Comparison of ENCODE assay signal across 8 cellular contexts in genomic region chr17:80195671-80196529, GRCh38. TPM values are rescaled to one million over a fixed set of nuclear protein-coding genes. Genes with fewer than 3 reads are reported as not detected.
DNase-seq lines count a peak whose midpoint lies in the region; ATAC-seq and TF ChIP-seq lines count a peak whose summit lies in the region.

No MANE protein-coding gene starts in this region.

- CTCF ChIA-PET in activated CD8-positive, alpha-beta memory T cell treated with anti-CD3 and anti-CD28 coated beads, Interleukin-2, amount 10 ng/mL, durations not matched to agents 7 days and 5 days (lab: Charles Lee): interaction anchor here (0.6 to 4.1 kb wide), 38 partner anchors 9 to 190 kb away, joined by 3 to 50 read pairs (median 4); partner anchors contain the start of genes GAA, SGSH and SLC26A11

- ATAC-seq in activated CD8-positive, alpha-beta memory T cell treated with anti-CD3 and anti-CD28 coated beads, Interleukin-2, amount 10 ng/mL, durations not matched to agents 7 days and 5 days: peak; percentile 64
- no peak for ATAC-seq in GM21360 (IDR thresholded peaks at IDR 0.05; ENCODE audit: unreplicated experiment)

- H3K9me3 ChIP-seq in esophagus squamous epithelium: no peaks in the 10 kb centered on the region

- no peak overlapping the region for H3K4me3 Mint-ChIP-seq in CD14-positive monocyte
- H3K4me3 Mint-ChIP-seq in activated CD8-positive, alpha-beta memory T cell treated with anti-CD3 and anti-CD28 coated beads, Interleukin-2, amount 10 ng/mL, durations not matched to agents 7 days and 5 days: no peak overlapping the region

- no peaks in the 10 kb centered on the region for H3K36me3 Mint-ChIP-seq in CD14-positive monocyte
- H3K36me3 Mint-ChIP-seq in activated CD8-positive, alpha-beta memory T cell treated with anti-CD3 and anti-CD28 coated beads, Interleukin-2, amount 10 ng/mL, durations not matched to agents 7 days and 5 days: no peaks in the 10 kb centered on the region

- TF ChIP-seq POLR2A in esophagus squamous epithelium (IDR thresholded peaks at IDR 0.05): no peak

- H4K20me1 ChIP-seq in KMS-11 (ENCODE audit: insufficient read depth): no peaks in the 10 kb centered on the region

- no peak overlapping the region for H3K27ac ChIP-seq in KMS-11
- no peak overlapping the region for H3K27ac ChIP-seq in esophagus squamous epithelium

- H3K4me1 Mint-ChIP-seq in CD14-positive monocyte: no peaks in the 10 kb centered on the region
- no peaks in the 10 kb centered on the region for H3K4me1 Mint-ChIP-seq in activated CD8-positive, alpha-beta memory T cell treated with anti-CD3 and anti-CD28 coated beads, Interleukin-2, amount 10 ng/mL, durations not matched to agents 7 days and 5 days

- H3K4me3 ChIP-seq in KMS-11 (IDR thresholded peaks at IDR 0.05; ENCODE audit: insufficient read depth, low read depth, low read length) (no peak overlapping the region), esophagus squamous epithelium (no peak overlapping the region)

- peak; percentile 100 for TF ChIP-seq CTCF in CD14-positive monocyte (IDR thresholded peaks at IDR 0.05)
- peak; percentile 98 for TF ChIP-seq CTCF in KMS-11 (conservative IDR thresholded peaks at IDR 0.05; ENCODE audit: low read depth, low read length)
- peak; percentile 77 to 87 (median 82) for TF ChIP-seq CTCF in esophagus squamous epithelium (IDR thresholded peaks at IDR 0.05)

- peaks cover 16% of the 10 kb centered on the region; the same call in 1 of the 2 replicates for H3K27me3 ChIP-seq in KMS-11 (ENCODE audit: insufficient read depth, low read depth)
- peaks cover 0 to 17% (median 0%) of the 10 kb centered on the region in 4 donors for H3K27me3 ChIP-seq in esophagus squamous epithelium

- H3K27ac Mint-ChIP-seq in CD14-positive monocyte: peak overlapping the region in 3 of 7 donors; percentile 49 to 75 (median 66)
- no peak overlapping the region for H3K27ac Mint-ChIP-seq in activated CD8-positive, alpha-beta memory T cell treated with anti-CD3 and anti-CD28 coated beads, Interleukin-2, amount 10 ng/mL, durations not matched to agents 7 days and 5 days

- no peak overlapping the region for H2AFZ ChIP-seq in KMS-11 (ENCODE audit: low read depth)

- peaks cover 11 to 29% (median 24%) of the 10 kb centered on the region in 3 donors for H3K27me3 Mint-ChIP-seq in CD14-positive monocyte (ENCODE audit: low read depth in 3 of 3)
- peaks cover 20% of the 10 kb centered on the region for H3K27me3 Mint-ChIP-seq in activated CD8-positive, alpha-beta memory T cell treated with anti-CD3 and anti-CD28 coated beads, Interleukin-2, amount 10 ng/mL, durations not matched to agents 7 days and 5 days

- DNase-seq in CD14-positive monocyte (ENCODE audit: low spot score) (no peak), esophagus squamous epithelium (lab: John Stamatoyannopoulos, UW) (no peak), middle frontal gyrus (ENCODE audit: extremely low spot score, low spot score) (no peak), epidermal melanocyte (ENCODE audit: insufficient read length, low spot score) (no peak)
- DNase-seq in activated CD8-positive, alpha-beta memory T cell treated with anti-CD3 and anti-CD28 coated beads, Interleukin-2, amount 10 ng/mL, durations not matched to agents 7 days and 5 days: peak; percentile 60
- peak; percentile 52 to 55 for DNase-seq in stimulated activated CD4-positive, alpha-beta T cell treated with anti-CD3 and anti-CD28 coated beads, Interleukin-1b, Interleukin-23, amount 100 ng/mL, for 4 hours (ENCODE audit: low read depth in 2 of 2)

- peaks cover 0 to 4% (median 3%) of the 10 kb centered on the region in 7 donors for H3K9me3 Mint-ChIP-seq in CD14-positive monocyte
- H3K9me3 Mint-ChIP-seq in activated CD8-positive, alpha-beta memory T cell treated with anti-CD3 and anti-CD28 coated beads, Interleukin-2, amount 10 ng/mL, durations not matched to agents 7 days and 5 days (ENCODE audit: low read depth): no peaks in the 10 kb centered on the region

- intact Hi-C loops in CD14-positive monocyte (cut with micrococcal nuclease): loop anchor here (1.0 to 10.0 kb wide), 3 partner anchors 57 to 169 kb away; partner anchors contain the start of gene RNF213 (in 1 of the 2)
- intact Hi-C loops in esophagus squamous epithelium (cut with DNase I): no loop called here

- H3K79me2 ChIP-seq in KMS-11 (ENCODE audit: insufficient read depth, low read depth): no peaks in the 10 kb centered on the region

- H3K4me1 ChIP-seq in KMS-11 (ENCODE audit: low read depth, poor library complexity, severe bottlenecking) (no peaks in the 10 kb centered on the region), esophagus squamous epithelium (peaks cover 6 to 33% (median 15%) of the 10 kb centered on the region in 3 donors)

- 49 to 52% methylated on average over 13 to 14 of the region's 27 CpGs for WGBS in esophagus squamous epithelium, 2 donors

- no peak overlapping the region for H3K9ac ChIP-seq in KMS-11

- no peaks in the 10 kb centered on the region for H3K36me3 ChIP-seq in KMS-11 (ENCODE audit: insufficient read depth)
- H3K36me3 ChIP-seq in esophagus squamous epithelium: peaks cover 0 to 34% (median 0%) of the 10 kb centered on the region in 3 donors

- no peak overlapping the region for H3K4me2 ChIP-seq in KMS-11

RNA-seq across cellular contexts. Expression of gene SGSH, which starts 24.2 kb away (rescaled TPM):
- 10 to 100 TPM; 21.1 to 31.3 TPM for polyA plus RNA-seq in CD14-positive monocyte
- 10 to 100 TPM; 15.4 to 22.1 TPM for total RNA-seq in activated CD8-positive, alpha-beta memory T cell treated with anti-CD3 and anti-CD28 coated beads, Interleukin-2, amount 10 ng/mL, durations not matched to agents 7 days and 5 days
- total RNA-seq in esophagus squamous epithelium: 10 to 100 TPM in 3 of 4 donors, 1 to 10 TPM in 1; 8.7 to 18.7 (median 12.9) TPM

RNA-seq across cellular contexts. Expression of gene SLC26A11, which starts 24.3 kb away (rescaled TPM):
- polyA plus RNA-seq in CD14-positive monocyte: 1 to 10 TPM; 1.8 to 2.6 TPM
- 1 to 10 TPM; 4.3 to 8.6 TPM for total RNA-seq in activated CD8-positive, alpha-beta memory T cell treated with anti-CD3 and anti-CD28 coated beads, Interleukin-2, amount 10 ng/mL, durations not matched to agents 7 days and 5 days
- 10 to 100 TPM in 1 of 4 donors, 1 to 10 TPM in 3; 5.7 to 11.4 (median 7.6) TPM for total RNA-seq in esophagus squamous epithelium

RNA-seq across cellular contexts. Expression of gene CARD14, which starts 26.1 kb away (rescaled TPM):
- polyA plus RNA-seq in CD14-positive monocyte: under 1 TPM; 0.16 to 0.27 TPM
- not detected for total RNA-seq in activated CD8-positive, alpha-beta memory T cell treated with anti-CD3 and anti-CD28 coated beads, Interleukin-2, amount 10 ng/mL, durations not matched to agents 7 days and 5 days
- total RNA-seq in esophagus squamous epithelium: 10 to 100 TPM; 13.0 to 54.3 (median 27.6) TPM

RNA-seq across cellular contexts. Expression of gene EIF4A3, which starts 49.0 kb away (rescaled TPM):
- 100 to 1,000 TPM; 101 to 106 TPM for polyA plus RNA-seq in CD14-positive monocyte
- 100 to 1,000 TPM; 145 to 161 TPM for total RNA-seq in activated CD8-positive, alpha-beta memory T cell treated with anti-CD3 and anti-CD28 coated beads, Interleukin-2, amount 10 ng/mL, durations not matched to agents 7 days and 5 days
- 100 to 1,000 TPM in 2 of 4 donors, 10 to 100 TPM in 2; 69.0 to 112 (median 94.7) TPM for total RNA-seq in esophagus squamous epithelium

Comparison
In these comparisons a context has a peak if more than half of its experiments do, and no peak if none do; other contexts are left out.
1. DNase-seq: peak in activated CD8-positive, alpha-beta memory T cell treated with anti-CD3 and anti-CD28 coated beads, Interleukin-2, amount 10 ng/mL, durations not matched to agents 7 days and 5 days (single experiment) and stimulated activated CD4-positive, alpha-beta T cell treated with anti-CD3 and anti-CD28 coated beads, Interleukin-1b, Interleukin-23, amount 100 ng/mL, for 4 hours (2 of 2); none in CD14-positive monocyte (single experiment), esophagus squamous epithelium (single experiment), middle frontal gyrus (single experiment) and epidermal melanocyte (single experiment).
2. RNA of gene CARD14, which starts 26.1 kb away (total RNA-seq): 13.0 to 54.3 TPM in esophagus squamous epithelium; not detected in activated CD8-positive, alpha-beta memory T cell treated with anti-CD3 and anti-CD28 coated beads, Interleukin-2, amount 10 ng/mL, durations not matched to agents 7 days and 5 days; every median in the first group is over 10 times any median in the second.
3. Peak in every context shown above with its lines, with median percentiles within 50 percentile points of each other: CTCF ChIP-seq.